16 cellular contexts compared by ENCODE assay signal in genomic region chr1:1234180-1234808, GRCh38. TPM values are rescaled to one million over a fixed set of nuclear protein-coding genes. Genes with fewer than 3 reads are reported as not detected.
DNase-seq lines count a peak whose midpoint lies in the region; ATAC-seq and TF ChIP-seq lines count a peak whose summit lies in the region.
"Had no signal": no experiment of that assay in that cellular context is flagged by ENCODE, and none has a peak within 500 bp of the region (broad histone marks: within the 10 kb centered on the region; RNA-seq: fewer than 3 reads in every experiment).

No MANE protein-coding gene starts in this region.

- H3K9me3 Mint-ChIP-seq in activated CD4-positive, alpha-beta T cell treated with anti-CD3 and anti-CD28 coated beads, Interleukin-2, amount 10 ng/mL, durations not matched to agents 24 days and 14 days = peaks cover 3% of the 10 kb centered on the region
- peaks cover 6% of the 10 kb centered on the region for H3K9me3 Mint-ChIP-seq in HFFc6
- H3K9me3 Mint-ChIP-seq in activated T-helper 2 cell treated with anti-CD3 and anti-CD28 coated beads, Interferon-gamma antibody, Interleukin-2, Interleukin-4, amounts not matched to agents 10 μg/mL and 5 μg/mL and 100 μg/mL, durations not matched to agents 14 hours and 24 hours and 36 hours = no peaks in the 10 kb centered on the region
- H3K9me3 Mint-ChIP-seq in nephron = no peaks in the 10 kb centered on the region
- H3K9me3 Mint-ChIP-seq: dendritic cell treated with granulocyte-macrophage colony-stimulating factor and Interleukin-4, amounts not matched to agents 40 ng/mL and 50 ng/mL, for 4 days had no signal

- H3K4me1 Mint-ChIP-seq in activated CD4-positive, alpha-beta T cell treated with anti-CD3 and anti-CD28 coated beads, Interleukin-2, amount 10 ng/mL, durations not matched to agents 24 days and 14 days = peaks cover 26% of the 10 kb centered on the region
- peaks cover 30% of the 10 kb centered on the region for H3K4me1 Mint-ChIP-seq in HFFc6 (ENCODE audit: low read depth)
- peaks cover 23% of the 10 kb centered on the region for H3K4me1 Mint-ChIP-seq in activated T-helper 2 cell treated with anti-CD3 and anti-CD28 coated beads, Interferon-gamma antibody, Interleukin-2, Interleukin-4, amounts not matched to agents 10 μg/mL and 5 μg/mL and 100 μg/mL, durations not matched to agents 14 hours and 24 hours and 36 hours (ENCODE audit: low read depth)
- H3K4me1 Mint-ChIP-seq in nephron = peaks cover 33% of the 10 kb centered on the region

- H3K4me3 Mint-ChIP-seq in activated CD4-positive, alpha-beta T cell treated with anti-CD3 and anti-CD28 coated beads, Interleukin-2, amount 10 ng/mL, durations not matched to agents 24 days and 14 days = peak overlapping the region; percentile 74
- H3K4me3 Mint-ChIP-seq in HFFc6 (peak overlapping the region; percentile 81), nephron (peak overlapping the region; percentile 68 to 86 (median 83))
- peak overlapping the region; percentile 78 for H3K4me3 Mint-ChIP-seq in activated T-helper 2 cell treated with anti-CD3 and anti-CD28 coated beads, Interferon-gamma antibody, Interleukin-2, Interleukin-4, amounts not matched to agents 10 μg/mL and 5 μg/mL and 100 μg/mL, durations not matched to agents 14 hours and 24 hours and 36 hours (ENCODE audit: low read depth)

- no peak for TF ChIP-seq CTCF in HFFc6 (IDR thresholded peaks at IDR 0.05)
- no peak for TF ChIP-seq CTCF in nephron (IDR thresholded peaks at IDR 0.05; ENCODE audit: unreplicated experiment in 3 of 3)

- H3K27me3 Mint-ChIP-seq in activated CD4-positive, alpha-beta T cell treated with anti-CD3 and anti-CD28 coated beads, Interleukin-2, amount 10 ng/mL, durations not matched to agents 24 days and 14 days = no peaks in the 10 kb centered on the region
- peaks cover 6% of the 10 kb centered on the region; the same call in 1 of the 2 replicates for H3K27me3 Mint-ChIP-seq in HFFc6 (ENCODE audit: insufficient read depth)
- no peaks in the 10 kb centered on the region for H3K27me3 Mint-ChIP-seq in activated T-helper 2 cell treated with anti-CD3 and anti-CD28 coated beads, Interferon-gamma antibody, Interleukin-2, Interleukin-4, amounts not matched to agents 10 μg/mL and 5 μg/mL and 100 μg/mL, durations not matched to agents 14 hours and 24 hours and 36 hours (ENCODE audit: low read depth)
- peaks cover 4% of the 10 kb centered on the region for H3K27me3 Mint-ChIP-seq in nephron (ENCODE audit: low read depth)

- peak overlapping the region; percentile 81 for H3K27ac Mint-ChIP-seq in activated CD4-positive, alpha-beta T cell treated with anti-CD3 and anti-CD28 coated beads, Interleukin-2, amount 10 ng/mL, durations not matched to agents 24 days and 14 days
- peak overlapping the region; percentile 36 for H3K27ac Mint-ChIP-seq in HFFc6
- peak overlapping the region; percentile 49 for H3K27ac Mint-ChIP-seq in activated T-helper 2 cell treated with anti-CD3 and anti-CD28 coated beads, Interferon-gamma antibody, Interleukin-2, Interleukin-4, amounts not matched to agents 10 μg/mL and 5 μg/mL and 100 μg/mL, durations not matched to agents 14 hours and 24 hours and 36 hours
- H3K27ac Mint-ChIP-seq in nephron = peak overlapping the region; percentile 39 to 84 (median 74)
- H3K27ac Mint-ChIP-seq: dendritic cell treated with granulocyte-macrophage colony-stimulating factor and Interleukin-4, amounts not matched to agents 40 ng/mL and 50 ng/mL, for 4 days had no signal

- no peak for DNase-seq in activated CD4-positive, alpha-beta T cell treated with anti-CD3 and anti-CD28 coated beads, Interleukin-2, amount 10 ng/mL, durations not matched to agents 24 days and 14 days
- DNase-seq in activated CD4-positive, alpha-beta T cell treated with anti-CD3 and anti-CD28 coated beads for 1 hour = no peak
- no peak for DNase-seq in HFFc6
- no peak for DNase-seq in activated T-helper 2 cell treated with anti-CD3 and anti-CD28 coated beads, Interferon-gamma antibody, Interleukin-2, Interleukin-4, amounts not matched to agents 10 μg/mL and 5 μg/mL and 100 μg/mL, durations not matched to agents 14 hours and 24 hours and 36 hours (ENCODE audit: low spot score)
- DNase-seq in iPS-NIHi7 (ENCODE audit: extremely low spot score) = no peak
- no peak for DNase-seq in NCI-H1436 (lab: John Stamatoyannopoulos, UW)
- DNase-seq: activated CD8-positive, alpha-beta memory T cell treated with anti-CD3 and anti-CD28 coated beads, Interleukin-2, amount 50 U/mL, for 48 hours; DMS 273 treated with DMSO at 0.1 percent for 48 hours; MG63; NCI-H2081; NCI-H748 treated with DMSO at 0.1 percent for 48 hours; spleen had no signal

- peaks cover 35% of the 10 kb centered on the region for H3K36me3 Mint-ChIP-seq in activated CD4-positive, alpha-beta T cell treated with anti-CD3 and anti-CD28 coated beads, Interleukin-2, amount 10 ng/mL, durations not matched to agents 24 days and 14 days (ENCODE audit: low read depth)
- H3K36me3 Mint-ChIP-seq in HFFc6 (ENCODE audit: low read depth) (peaks cover 27% of the 10 kb centered on the region), nephron (ENCODE audit: low read depth) (peaks cover 15% of the 10 kb centered on the region)
- H3K36me3 Mint-ChIP-seq in activated T-helper 2 cell treated with anti-CD3 and anti-CD28 coated beads, Interferon-gamma antibody, Interleukin-2, Interleukin-4, amounts not matched to agents 10 μg/mL and 5 μg/mL and 100 μg/mL, durations not matched to agents 14 hours and 24 hours and 36 hours (ENCODE audit: low read depth) = peaks cover 37% of the 10 kb centered on the region

- no peak for ATAC-seq in GM21390 (IDR thresholded peaks at IDR 0.05; ENCODE audit: unreplicated experiment)
- ATAC-seq: A549 had no signal

- intact Hi-C loops in activated CD4-positive, alpha-beta T cell treated with anti-CD3 and anti-CD28 coated beads, Interleukin-2, amount 10 ng/mL, durations not matched to agents 24 days and 14 days (cut with micrococcal nuclease) = no loop called here
- intact Hi-C loops in activated T-helper 2 cell treated with anti-CD3 and anti-CD28 coated beads, Interferon-gamma antibody, Interleukin-2, Interleukin-4, amounts not matched to agents 10 μg/mL and 5 μg/mL and 100 μg/mL, durations not matched to agents 14 hours and 24 hours and 36 hours (cut with micrococcal nuclease) = loop anchor here (5.0 kb wide), 1 partner anchor 38 kb away; the partner anchor contains the start of gene UBE2J2

RNA-seq across cellular contexts. Expression of gene B3GALT6, which starts 2.3 kb away (rescaled TPM):
- 42.5 and 43.2 TPM in 2 replicates for total RNA-seq in activated CD4-positive, alpha-beta T cell treated with anti-CD3 and anti-CD28 coated beads, Interleukin-2, amount 10 ng/mL, durations not matched to agents 24 days and 14 days
- total RNA-seq in HFFc6 (2021; fragmentation: NEBNext Ultra II Directional; extraction: Animal tissue kit (Norgen Biotek cat#: 25700)) = 10 to 100 TPM; 24.5 to 35.7 (median 25.8) TPM
- total RNA-seq in activated T-helper 2 cell treated with anti-CD3 and anti-CD28 coated beads, Interferon-gamma antibody, Interleukin-2, Interleukin-4, amounts not matched to agents 10 μg/mL and 5 μg/mL and 100 μg/mL, durations not matched to agents 14 hours and 24 hours and 36 hours = 34.6 and 35.8 TPM in 2 replicates

RNA-seq across cellular contexts. Expression of gene SDF4, which starts 2.5 kb away (rescaled TPM):
- total RNA-seq in activated CD4-positive, alpha-beta T cell treated with anti-CD3 and anti-CD28 coated beads, Interleukin-2, amount 10 ng/mL, durations not matched to agents 24 days and 14 days = 175 and 194 TPM in 2 replicates
- 100 to 1,000 TPM; 182 to 231 (median 196) TPM for total RNA-seq in HFFc6 (2021; fragmentation: NEBNext Ultra II Directional; extraction: Animal tissue kit (Norgen Biotek cat#: 25700))
- 161 and 164 TPM in 2 replicates for total RNA-seq in activated T-helper 2 cell treated with anti-CD3 and anti-CD28 coated beads, Interferon-gamma antibody, Interleukin-2, Interleukin-4, amounts not matched to agents 10 μg/mL and 5 μg/mL and 100 μg/mL, durations not matched to agents 14 hours and 24 hours and 36 hours

RNA-seq across cellular contexts. Expression of gene C1QTNF12, which starts 12.2 kb away (rescaled TPM):
- total RNA-seq in activated CD4-positive, alpha-beta T cell treated with anti-CD3 and anti-CD28 coated beads, Interleukin-2, amount 10 ng/mL, durations not matched to agents 24 days and 14 days = 1.3 and 2.8 TPM in 2 replicates
- 1 to 10 TPM in 3 of 6 experiments, under 1 TPM in 3; 0.31 to 1.7 (median 1.1) TPM for total RNA-seq in HFFc6 (2021; fragmentation: NEBNext Ultra II Directional; extraction: Animal tissue kit (Norgen Biotek cat#: 25700))
- 3.5 and 3.7 TPM in 2 replicates for total RNA-seq in activated T-helper 2 cell treated with anti-CD3 and anti-CD28 coated beads, Interferon-gamma antibody, Interleukin-2, Interleukin-4, amounts not matched to agents 10 μg/mL and 5 μg/mL and 100 μg/mL, durations not matched to agents 14 hours and 24 hours and 36 hours

RNA-seq across cellular contexts. Expression of gene TNFRSF4, which starts 20.3 kb away (rescaled TPM):
- total RNA-seq in activated CD4-positive, alpha-beta T cell treated with anti-CD3 and anti-CD28 coated beads, Interleukin-2, amount 10 ng/mL, durations not matched to agents 24 days and 14 days = 692 and 702 TPM in 2 replicates
- under 1 TPM in 1 of 6 experiments, not detected in 5; 0.17 TPM for total RNA-seq in HFFc6 (2021; fragmentation: NEBNext Ultra II Directional; extraction: Animal tissue kit (Norgen Biotek cat#: 25700))
- total RNA-seq in activated T-helper 2 cell treated with anti-CD3 and anti-CD28 coated beads, Interferon-gamma antibody, Interleukin-2, Interleukin-4, amounts not matched to agents 10 μg/mL and 5 μg/mL and 100 μg/mL, durations not matched to agents 14 hours and 24 hours and 36 hours = 441 and 458 TPM in 2 replicates

RNA-seq across cellular contexts. Expression of gene TNFRSF18, which starts 27.9 kb away (rescaled TPM):
- 250 and 254 TPM in 2 replicates for total RNA-seq in activated CD4-positive, alpha-beta T cell treated with anti-CD3 and anti-CD28 coated beads, Interleukin-2, amount 10 ng/mL, durations not matched to agents 24 days and 14 days
- total RNA-seq in HFFc6 (2021; fragmentation: NEBNext Ultra II Directional; extraction: Animal tissue kit (Norgen Biotek cat#: 25700)) = not detected
- total RNA-seq in activated T-helper 2 cell treated with anti-CD3 and anti-CD28 coated beads, Interferon-gamma antibody, Interleukin-2, Interleukin-4, amounts not matched to agents 10 μg/mL and 5 μg/mL and 100 μg/mL, durations not matched to agents 14 hours and 24 hours and 36 hours = 219 and 231 TPM in 2 replicates
